8 cellular contexts compared by ENCODE assay signal in genomic region chr1:154418898-154419619, GRCh38. TPM values are rescaled to one million over a fixed set of nuclear protein-coding genes. Genes with fewer than 3 reads are reported as not detected.
DNase-seq lines count a peak whose midpoint lies in the region; ATAC-seq, FAIRE-seq and TF ChIP-seq lines count a peak whose summit lies in the region.

No MANE protein-coding gene starts in this region.

- no peak overlapping the region for H3T11ph ChIP-seq in H9 (ENCODE audit: low read length)

- H3K27me3 Mint-ChIP-seq in H9 (ENCODE audit: low read depth) = no peaks in the 10 kb centered on the region
- no peaks in the 10 kb centered on the region for H3K27me3 Mint-ChIP-seq in activated T-helper 2 cell treated with anti-CD3 and anti-CD28 coated beads, Interferon-gamma antibody, Interleukin-2, Interleukin-4, amounts not matched to agents 10 μg/mL and 5 μg/mL and 100 μg/mL, durations not matched to agents 14 hours and 24 hours and 36 hours (ENCODE audit: low read depth)

- no peaks in the 10 kb centered on the region for H3K36me3 Mint-ChIP-seq in H9 (ENCODE audit: insufficient read depth in 1 of 3, low read depth in 3 of 3)
- no peaks in the 10 kb centered on the region for H3K36me3 Mint-ChIP-seq in activated T-helper 2 cell treated with anti-CD3 and anti-CD28 coated beads, Interferon-gamma antibody, Interleukin-2, Interleukin-4, amounts not matched to agents 10 μg/mL and 5 μg/mL and 100 μg/mL, durations not matched to agents 14 hours and 24 hours and 36 hours (ENCODE audit: low read depth)

- H3K4ac ChIP-seq in H9 (ENCODE audit: low read depth, low read length) = no peak overlapping the region

- H3K23me2 ChIP-seq in H9 (ENCODE audit: insufficient read length, low read depth, low read length, poor library complexity, severe bottlenecking) = no peaks in the 10 kb centered on the region

- H3K4me3 ChIP-seq in right cardiac atrium (ENCODE audit: low read length) = no peak overlapping the region
- no peak overlapping the region for H3K4me3 ChIP-seq in small intestine (ENCODE audit: low read depth in 1 of 2, low read length in 2 of 2)

- WGBS in H9 (ENCODE audit: extremely low coverage, insufficient read length, low lambda C conversion rate) = no CpG with 5 or more reads among the region's 5 CpGs
- WGBS in right cardiac atrium = 22% methylated on average over 5 of the region's 5 CpGs
- 17 to 35% (median 33%) methylated on average over 5 of the region's 5 CpGs for WGBS in small intestine, 3 donors

- no peaks in the 10 kb centered on the region for H4K20me1 ChIP-seq in H9 (ENCODE audit: control insufficient read depth, insufficient read depth, insufficient read length)

- no peaks in the 10 kb centered on the region for H3K79me1 ChIP-seq in H9 (ENCODE audit: insufficient read depth, low read depth, low read length, poor library complexity, severe bottlenecking)

- no peak for TF ChIP-seq CTCF in H9 (conservative IDR thresholded peaks at IDR 0.05)

- H3K36me3 ChIP-seq in small intestine (ENCODE audit: control insufficient read depth in 2 of 2, insufficient read depth in 2 of 2, low read length in 2 of 2) = no peaks in the 10 kb centered on the region

- H3K14ac ChIP-seq in H9 (ENCODE audit: insufficient read depth, low read length) = peak overlapping the region; percentile 58; the same call in 1 of the 2 replicates

- peak; percentile 4 to 11 for ATAC-seq in right cardiac atrium
- ATAC-seq in esophagus mucosa = no peak
- no peak for ATAC-seq in GM21723 (IDR thresholded peaks at IDR 0.05; ENCODE audit: unreplicated experiment)

- H3K4me3 Mint-ChIP-seq in H9 = no peak overlapping the region
- no peak overlapping the region for H3K4me3 Mint-ChIP-seq in activated T-helper 2 cell treated with anti-CD3 and anti-CD28 coated beads, Interferon-gamma antibody, Interleukin-2, Interleukin-4, amounts not matched to agents 10 μg/mL and 5 μg/mL and 100 μg/mL, durations not matched to agents 14 hours and 24 hours and 36 hours (ENCODE audit: low read depth)

- no peak overlapping the region for H3K9ac ChIP-seq in H9 (ENCODE audit: extremely low read depth, insufficient read length, low read length)

- FAIRE-seq in small intestine (lab: Jason Lieb, UNC) = no peak

- H2BK15ac ChIP-seq in H9 (ENCODE audit: low read depth, low read length) = no peak overlapping the region

- intact Hi-C loops in activated T-helper 2 cell treated with anti-CD3 and anti-CD28 coated beads, Interferon-gamma antibody, Interleukin-2, Interleukin-4, amounts not matched to agents 10 μg/mL and 5 μg/mL and 100 μg/mL, durations not matched to agents 14 hours and 24 hours and 36 hours (cut with micrococcal nuclease) = no loop called here
- intact Hi-C loops in right cardiac atrium (cut with DNase I) = no loop called here

- H2BK12ac ChIP-seq in H9 (ENCODE audit: insufficient read length, low read depth, low read length) = no peak overlapping the region

- H3K9me3 ChIP-seq in H9 (ENCODE audit: control insufficient read depth, low read depth, low read length) = no peaks in the 10 kb centered on the region
- no peaks in the 10 kb centered on the region for H3K9me3 ChIP-seq in right cardiac atrium (ENCODE audit: control insufficient read depth, low read length)
- no peaks in the 10 kb centered on the region for H3K9me3 ChIP-seq in small intestine (ENCODE audit: control insufficient read depth, low read depth)

- no peak overlapping the region for H3K56ac ChIP-seq in H9 (ENCODE audit: insufficient read length, low read depth, low read length)

- H3K4me1 Mint-ChIP-seq in H9 = peaks cover 28 to 29% of the 10 kb centered on the region in 2 experiments
- H3K4me1 Mint-ChIP-seq in activated T-helper 2 cell treated with anti-CD3 and anti-CD28 coated beads, Interferon-gamma antibody, Interleukin-2, Interleukin-4, amounts not matched to agents 10 μg/mL and 5 μg/mL and 100 μg/mL, durations not matched to agents 14 hours and 24 hours and 36 hours (ENCODE audit: low read depth) = peaks cover 23% of the 10 kb centered on the region

- H2AK5ac ChIP-seq in H9 (ENCODE audit: insufficient read length, low read length) = no peak overlapping the region

- H3K27ac Mint-ChIP-seq in H9 = peak overlapping the region in 2 of 3 experiments; percentile 83 to 96; a peak in 3 of 7 replicates
- H3K27ac Mint-ChIP-seq in activated T-helper 2 cell treated with anti-CD3 and anti-CD28 coated beads, Interferon-gamma antibody, Interleukin-2, Interleukin-4, amounts not matched to agents 10 μg/mL and 5 μg/mL and 100 μg/mL, durations not matched to agents 14 hours and 24 hours and 36 hours = peak overlapping the region; percentile 29

- no peaks in the 10 kb centered on the region for H3K79me2 ChIP-seq in H9 (ENCODE audit: insufficient read depth, low read length)

- no peak overlapping the region for H4K8ac ChIP-seq in H9 (replicated peaks; ENCODE audit: insufficient read length, low read depth, low read length)

- no peak overlapping the region for H2AFZ ChIP-seq in H9 (ENCODE audit: low read length)

- no peak overlapping the region for H3K4me2 ChIP-seq in H9 (ENCODE audit: insufficient read depth, insufficient read length, low read length)

- H3K18ac ChIP-seq in H9 (ENCODE audit: insufficient read length, low read depth, low read length) = no peak overlapping the region

- H3K27me3 ChIP-seq in H9 (ENCODE audit: insufficient read depth, low read length) = no peaks in the 10 kb centered on the region
- no peaks in the 10 kb centered on the region for H3K27me3 ChIP-seq in right cardiac atrium (ENCODE audit: control insufficient read depth, insufficient read depth)
- H3K27me3 ChIP-seq in small intestine (ENCODE audit: control insufficient read depth in 2 of 2, insufficient read depth in 2 of 2, low read length in 2 of 2) = no peaks in the 10 kb centered on the region

- no peak overlapping the region for H3K27ac ChIP-seq in H9 (ENCODE audit: insufficient read length, low read depth, low read length)
- H3K27ac ChIP-seq in right cardiac atrium (ENCODE audit: low read length) = peak overlapping the region; percentile 99
- H3K27ac ChIP-seq in small intestine (ENCODE audit: low read depth in 1 of 2, low read length in 1 of 2) = peak overlapping the region; percentile 96 to 97

- H2BK5ac ChIP-seq in H9 (ENCODE audit: insufficient read length, low read length) = no peak overlapping the region

- H2BK20ac ChIP-seq in H9 (ENCODE audit: low read depth, low read length, poor library complexity, severe bottlenecking) = no peak overlapping the region

- H4K91ac ChIP-seq in H9 (ENCODE audit: insufficient read length, low read depth, low read length) = no peak overlapping the region

- no peaks in the 10 kb centered on the region for H3K9me3 Mint-ChIP-seq in H9
- no peaks in the 10 kb centered on the region for H3K9me3 Mint-ChIP-seq in activated T-helper 2 cell treated with anti-CD3 and anti-CD28 coated beads, Interferon-gamma antibody, Interleukin-2, Interleukin-4, amounts not matched to agents 10 μg/mL and 5 μg/mL and 100 μg/mL, durations not matched to agents 14 hours and 24 hours and 36 hours

- no peak for DNase-seq in H9
- DNase-seq in activated T-helper 2 cell treated with anti-CD3 and anti-CD28 coated beads, Interferon-gamma antibody, Interleukin-2, Interleukin-4, amounts not matched to agents 10 μg/mL and 5 μg/mL and 100 μg/mL, durations not matched to agents 14 hours and 24 hours and 36 hours (ENCODE audit: low spot score) = no peak
- DNase-seq in right cardiac atrium = peak in 1 of 3 donors; percentile 65
- DNase-seq in small intestine = peak; percentile 61
- no peak for DNase-seq in cerebellum (ENCODE audit: low spot score)
- DNase-seq in NCI-H146 (lab: John Stamatoyannopoulos, UW) = no peak

- H3K4me1 ChIP-seq in H9 (ENCODE audit: insufficient read depth, low read length) = no peaks in the 10 kb centered on the region
- H3K4me1 ChIP-seq in right cardiac atrium (ENCODE audit: control insufficient read depth, insufficient read depth, low read length) = peaks cover 51% of the 10 kb centered on the region
- peaks cover 19 to 27% of the 10 kb centered on the region in 2 donors for H3K4me1 ChIP-seq in small intestine (ENCODE audit: control insufficient read depth in 2 of 2, insufficient read depth in 1 of 2, low read depth in 1 of 2, low read length in 1 of 2)

- H2BK120ac ChIP-seq in H9 (ENCODE audit: low read depth, low read length, poor library complexity, severe bottlenecking) = no peak overlapping the region

- no peak overlapping the region for H3K23ac ChIP-seq in H9 (ENCODE audit: insufficient read length, low read depth, low read length)

- H4K5ac ChIP-seq in H9 (ENCODE audit: insufficient read length, low read depth, low read length) = no peak overlapping the region

RNA-seq across cellular contexts. Expression of gene IL6R, which starts 13.9 kb away (rescaled TPM):
- 1.7 and 2.8 TPM in 2 replicates for total RNA-seq in H9 (2021)
- total RNA-seq in activated T-helper 2 cell treated with anti-CD3 and anti-CD28 coated beads, Interferon-gamma antibody, Interleukin-2, Interleukin-4, amounts not matched to agents 10 μg/mL and 5 μg/mL and 100 μg/mL, durations not matched to agents 14 hours and 24 hours and 36 hours = 1.6 and 2.2 TPM in 2 replicates
- total RNA-seq in right cardiac atrium = 10 to 100 TPM in 3 of 4 donors, 1 to 10 TPM in 1; 8.9 to 13.2 (median 12.1) TPM
- polyA plus RNA-seq in right cardiac atrium = 5.7 TPM
- 10 to 100 TPM; 10.7 to 21.2 (median 11.6) TPM for polyA plus RNA-seq in small intestine
- total RNA-seq in cerebellum = 4.7 TPM
- 6.1 TPM for total RNA-seq in esophagus mucosa

Comparison
In these comparisons a context has a peak if more than half of its experiments do, and no peak if none do; other contexts are left out.
1. ATAC-seq: peak in right cardiac atrium (2 of 2); none in esophagus mucosa (single experiment) and GM21723 (single experiment).